In genomic region chr4:54843946-54844345, GRCh38 we compare ENCODE assay signal across 29 cellular contexts.
DNase-seq lines count a peak whose midpoint lies in the region; ATAC-seq and TF ChIP-seq lines count a peak whose summit lies in the region.
"Had no signal": no experiment of that assay in that cellular context is flagged by ENCODE, and none has a peak within 500 bp of the region (broad histone marks: within the 10 kb centered on the region; RNA-seq: fewer than 3 reads in every experiment).

No MANE protein-coding gene starts in this region.

- no peaks in the 10 kb centered on the region for H3K27me3 Mint-ChIP-seq in endothelial cell (ENCODE audit: unreplicated experiment)

- H3K4me2 ChIP-seq in DOHH2 (ENCODE audit: low read length), result 0 out of 2 replicates have a peak overlapping the region, but pooled peaks have one; percentile 19
- H3K4me2 ChIP-seq: SK-N-SH had no signal

- H3K9me3 ChIP-seq in DOHH2 (ENCODE audit: control insufficient read depth, insufficient read depth, low read length), result no peaks in the 10 kb centered on the region
- H3K9me3 ChIP-seq: BE2C, SK-N-SH had no signal

- H3K27ac Mint-ChIP-seq in endothelial cell (ENCODE audit: unreplicated experiment), result no peak overlapping the region
- H3K27ac Mint-ChIP-seq: CD14-positive monocyte; CD8-positive, alpha-beta memory T cell; H9; T-helper 1 cell treated with Interleukin-12 subunit alpha and Interleukin-12 subunit beta and Interleukin-4 antibody, amounts not matched to agents 30 μg/mL and 1 μg/mL, for 36 hours had no signal

- no peaks in the 10 kb centered on the region for H3F3A ChIP-seq in DOHH2 (ENCODE audit: control insufficient read depth, insufficient read depth)

- no peaks in the 10 kb centered on the region for H3K36me3 ChIP-seq in DOHH2 (ENCODE audit: control insufficient read depth, low read length)
- H3K36me3 ChIP-seq: BE2C had no signal

- no peak for TF ChIP-seq CTCF in DOHH2 (IDR thresholded peaks at IDR 0.05; ENCODE audit: low read depth, low read length, poor library complexity, severe bottlenecking)
- no peak for TF ChIP-seq CTCF in endothelial cell (IDR thresholded peaks at IDR 0.05; ENCODE audit: unreplicated experiment)

- H3K4me3 Mint-ChIP-seq in endothelial cell (ENCODE audit: unreplicated experiment), result no peak overlapping the region
- H3K4me3 Mint-ChIP-seq: CD14-positive monocyte; CD8-positive, alpha-beta memory T cell; H9; T-helper 1 cell treated with Interleukin-12 subunit alpha and Interleukin-12 subunit beta and Interleukin-4 antibody, amounts not matched to agents 30 μg/mL and 1 μg/mL, for 36 hours had no signal

- H3K27ac ChIP-seq in DOHH2 (ENCODE audit: low read depth, low read length), result no peak overlapping the region
- H3K27ac ChIP-seq: GM23248 had no signal

- H3K4me3 ChIP-seq in DOHH2 (ENCODE audit: low read length), result no peak overlapping the region
- H3K4me3 ChIP-seq: GM23248 had no signal

- DNase-seq in NCI-H526 treated with DMSO at 0.1 percent for 48 hours (lab: John Stamatoyannopoulos, UW) (peak; percentile 72), cerebellar cortex (ENCODE audit: low spot score) (no peak), endothelial cell (ENCODE audit: low spot score) (no peak), inferior parietal cortex (ENCODE audit: extremely low spot score) (no peak)
- DNase-seq: 8988T; ACHN; BE2C; CD8-positive, alpha-beta memory T cell; DMS 273 treated with DMSO at 0.1 percent for 48 hours; GF-D8; GM23248; H9; IMR-90; KG1; NCI-H1092; NCI-H1417 treated with DMSO at 0.1 percent for 48 hours; NCI-H1694 treated with DMSO at 0.1 percent for 48 hours; NCI-H2081; NCI-H2227 treated with DMSO at 0.1 percent for 48 hours; NK-92 treated with Interleukin-12 subunit alpha and Interleukin-12 subunit beta, amount 100 ng/mL, for 24 hours; PC-3; SK-N-SH; SW 1271 had no signal

- no peaks in the 10 kb centered on the region for H3K79me2 ChIP-seq in DOHH2 (ENCODE audit: control insufficient read depth, low read length)

- no peaks in the 10 kb centered on the region for H3K36me3 Mint-ChIP-seq in endothelial cell (ENCODE audit: low read depth, unreplicated experiment)
- H3K36me3 Mint-ChIP-seq: CD14-positive monocyte; CD8-positive, alpha-beta memory T cell had no signal

- no peaks in the 10 kb centered on the region for H3K27me3 ChIP-seq in DOHH2 (ENCODE audit: control insufficient read depth, low read length)
- H3K27me3 ChIP-seq: BE2C had no signal

- H3K4me1 ChIP-seq in DOHH2 (ENCODE audit: control insufficient read depth, low read length), result peaks cover 8% of the 10 kb centered on the region; the same call in 1 of the 2 replicates
- H3K4me1 ChIP-seq: BE2C had no signal

- ATAC-seq in GM18907 (IDR thresholded peaks at IDR 0.05; ENCODE audit: unreplicated experiment) (peak; percentile 70), HG02943 (IDR thresholded peaks at IDR 0.05; ENCODE audit: low read depth, unreplicated experiment) (peak; percentile 56), GM19455 (IDR thresholded peaks at IDR 0.05; ENCODE audit: unreplicated experiment) (no peak)
- ATAC-seq: PC-3 had no signal

- H3K9me3 Mint-ChIP-seq in endothelial cell (ENCODE audit: unreplicated experiment), result no peaks in the 10 kb centered on the region
- H3K9me3 Mint-ChIP-seq: CD14-positive monocyte; CD8-positive, alpha-beta memory T cell; H9; T-helper 1 cell treated with Interleukin-12 subunit alpha and Interleukin-12 subunit beta and Interleukin-4 antibody, amounts not matched to agents 30 μg/mL and 1 μg/mL, for 36 hours had no signal

- no peaks in the 10 kb centered on the region for H4K20me1 ChIP-seq in DOHH2 (ENCODE audit: control insufficient read depth, insufficient read depth, low read depth, low read length)

- peaks cover 5% of the 10 kb centered on the region for H3K4me1 Mint-ChIP-seq in endothelial cell (ENCODE audit: unreplicated experiment)
- H3K4me1 Mint-ChIP-seq: H9 had no signal

- no peaks in the 10 kb centered on the region for H3K9me2 ChIP-seq in DOHH2 (replicated peaks; ENCODE audit: control insufficient read depth, low read length)
- H3K9me2 ChIP-seq: SK-N-SH had no signal
